Comparison of ENCODE assay signal across 3 cellular contexts in genomic region chr14:104928391-104929133, GRCh38.
TF ChIP-seq lines count a peak whose summit lies in the region.

No MANE protein-coding gene starts in this region.

TF ChIP-seq in liver, 16 proteins besides CTCF, POLR2A, EP300 and RAD21:
- TF ChIP-seq JUND (IDR thresholded peaks at IDR 0.05) (no peak), NR2F2 (IDR thresholded peaks at IDR 0.05) (no peak), RXRA (IDR thresholded peaks at IDR 0.05) (peak; percentile 63 to 69), HNF4G (IDR thresholded peaks at IDR 0.05) (no peak)
- TF ChIP-seq, protein P1, sequence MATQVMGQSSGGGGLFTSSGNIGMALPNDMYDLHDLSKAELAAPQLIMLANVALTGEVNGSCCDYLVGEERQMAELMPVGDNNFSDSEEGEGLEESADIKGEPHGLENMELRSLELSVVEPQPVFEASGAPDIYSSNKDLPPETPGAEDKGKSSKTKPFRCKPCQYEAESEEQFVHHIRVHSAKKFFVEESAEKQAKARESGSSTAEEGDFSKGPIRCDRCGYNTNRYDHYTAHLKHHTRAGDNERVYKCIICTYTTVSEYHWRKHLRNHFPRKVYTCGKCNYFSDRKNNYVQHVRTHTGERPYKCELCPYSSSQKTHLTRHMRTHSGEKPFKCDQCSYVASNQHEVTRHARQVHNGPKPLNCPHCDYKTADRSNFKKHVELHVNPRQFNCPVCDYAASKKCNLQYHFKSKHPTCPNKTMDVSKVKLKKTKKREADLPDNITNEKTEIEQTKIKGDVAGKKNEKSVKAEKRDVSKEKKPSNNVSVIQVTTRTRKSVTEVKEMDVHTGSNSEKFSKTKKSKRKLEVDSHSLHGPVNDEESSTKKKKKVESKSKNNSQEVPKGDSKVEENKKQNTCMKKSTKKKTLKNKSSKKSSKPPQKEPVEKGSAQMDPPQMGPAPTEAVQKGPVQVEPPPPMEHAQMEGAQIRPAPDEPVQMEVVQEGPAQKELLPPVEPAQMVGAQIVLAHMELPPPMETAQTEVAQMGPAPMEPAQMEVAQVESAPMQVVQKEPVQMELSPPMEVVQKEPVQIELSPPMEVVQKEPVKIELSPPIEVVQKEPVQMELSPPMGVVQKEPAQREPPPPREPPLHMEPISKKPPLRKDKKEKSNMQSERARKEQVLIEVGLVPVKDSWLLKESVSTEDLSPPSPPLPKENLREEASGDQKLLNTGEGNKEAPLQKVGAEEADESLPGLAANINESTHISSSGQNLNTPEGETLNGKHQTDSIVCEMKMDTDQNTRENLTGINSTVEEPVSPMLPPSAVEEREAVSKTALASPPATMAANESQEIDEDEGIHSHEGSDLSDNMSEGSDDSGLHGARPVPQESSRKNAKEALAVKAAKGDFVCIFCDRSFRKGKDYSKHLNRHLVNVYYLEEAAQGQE (IDR thresholded peaks at IDR 0.05): no peak

TF ChIP-seq in HepG2, 621 proteins besides CTCF, POLR2A, EP300 and RAD21:
- TF ChIP-seq PCBP1 (IDR thresholded peaks at IDR 0.05; ENCODE audit: borderline replicate concordance, low read depth, low read length) (no peak), ZNF329 (CRISPR knock-in tag; IDR thresholded peaks at IDR 0.05; ENCODE audit: low read depth) (no peak), NFRKB (IDR thresholded peaks at IDR 0.05) (no peak), MZF1 (CRISPR knock-in tag; IDR thresholded peaks at IDR 0.05; ENCODE audit: borderline replicate concordance) (no peak), FOXK2 (IDR thresholded peaks at IDR 0.05) (no peak), NPAS2 (CRISPR knock-in tag; IDR thresholded peaks at IDR 0.05; ENCODE audit: borderline replicate concordance) (no peak), ZNF720 (CRISPR knock-in tag; IDR thresholded peaks at IDR 0.05) (no peak), ZNF160 (CRISPR knock-in tag; IDR thresholded peaks at IDR 0.05) (no peak), KDM4B (CRISPR knock-in tag; IDR thresholded peaks at IDR 0.05) (no peak), AHR (CRISPR knock-in tag; IDR thresholded peaks at IDR 0.05) (no peak), MAX (IDR thresholded peaks at IDR 0.05) (no peak), GTF3A (CRISPR knock-in tag; conservative IDR thresholded peaks at IDR 0.05) (no peak), DNMT1 (CRISPR knock-in tag; IDR thresholded peaks at IDR 0.05) (no peak)
- TF ChIP-seq, protein P2, sequence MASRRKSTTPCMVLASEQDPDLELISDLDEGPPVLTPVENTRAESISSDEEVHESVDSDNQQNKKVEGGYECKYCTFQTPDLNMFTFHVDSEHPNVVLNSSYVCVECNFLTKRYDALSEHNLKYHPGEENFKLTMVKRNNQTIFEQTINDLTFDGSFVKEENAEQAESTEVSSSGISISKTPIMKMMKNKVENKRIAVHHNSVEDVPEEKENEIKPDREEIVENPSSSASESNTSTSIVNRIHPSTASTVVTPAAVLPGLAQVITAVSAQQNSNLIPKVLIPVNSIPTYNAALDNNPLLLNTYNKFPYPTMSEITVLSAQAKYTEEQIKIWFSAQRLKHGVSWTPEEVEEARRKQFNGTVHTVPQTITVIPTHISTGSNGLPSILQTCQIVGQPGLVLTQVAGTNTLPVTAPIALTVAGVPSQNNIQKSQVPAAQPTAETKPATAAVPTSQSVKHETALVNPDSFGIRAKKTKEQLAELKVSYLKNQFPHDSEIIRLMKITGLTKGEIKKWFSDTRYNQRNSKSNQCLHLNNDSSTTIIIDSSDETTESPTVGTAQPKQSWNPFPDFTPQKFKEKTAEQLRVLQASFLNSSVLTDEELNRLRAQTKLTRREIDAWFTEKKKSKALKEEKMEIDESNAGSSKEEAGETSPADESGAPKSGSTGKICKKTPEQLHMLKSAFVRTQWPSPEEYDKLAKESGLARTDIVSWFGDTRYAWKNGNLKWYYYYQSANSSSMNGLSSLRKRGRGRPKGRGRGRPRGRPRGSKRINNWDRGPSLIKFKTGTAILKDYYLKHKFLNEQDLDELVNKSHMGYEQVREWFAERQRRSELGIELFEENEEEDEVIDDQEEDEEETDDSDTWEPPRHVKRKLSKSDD (CRISPR knock-in tag; IDR thresholded peaks at IDR 0.05; ENCODE audit: low read depth): no peak
- TF ChIP-seq, protein P3, sequence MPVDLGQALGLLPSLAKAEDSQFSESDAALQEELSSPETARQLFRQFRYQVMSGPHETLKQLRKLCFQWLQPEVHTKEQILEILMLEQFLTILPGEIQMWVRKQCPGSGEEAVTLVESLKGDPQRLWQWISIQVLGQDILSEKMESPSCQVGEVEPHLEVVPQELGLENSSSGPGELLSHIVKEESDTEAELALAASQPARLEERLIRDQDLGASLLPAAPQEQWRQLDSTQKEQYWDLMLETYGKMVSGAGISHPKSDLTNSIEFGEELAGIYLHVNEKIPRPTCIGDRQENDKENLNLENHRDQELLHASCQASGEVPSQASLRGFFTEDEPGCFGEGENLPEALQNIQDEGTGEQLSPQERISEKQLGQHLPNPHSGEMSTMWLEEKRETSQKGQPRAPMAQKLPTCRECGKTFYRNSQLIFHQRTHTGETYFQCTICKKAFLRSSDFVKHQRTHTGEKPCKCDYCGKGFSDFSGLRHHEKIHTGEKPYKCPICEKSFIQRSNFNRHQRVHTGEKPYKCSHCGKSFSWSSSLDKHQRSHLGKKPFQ (CRISPR knock-in tag; IDR thresholded peaks at IDR 0.05; ENCODE audit: insufficient replicate concordance): no peak
- TF ChIP-seq, protein P4, sequence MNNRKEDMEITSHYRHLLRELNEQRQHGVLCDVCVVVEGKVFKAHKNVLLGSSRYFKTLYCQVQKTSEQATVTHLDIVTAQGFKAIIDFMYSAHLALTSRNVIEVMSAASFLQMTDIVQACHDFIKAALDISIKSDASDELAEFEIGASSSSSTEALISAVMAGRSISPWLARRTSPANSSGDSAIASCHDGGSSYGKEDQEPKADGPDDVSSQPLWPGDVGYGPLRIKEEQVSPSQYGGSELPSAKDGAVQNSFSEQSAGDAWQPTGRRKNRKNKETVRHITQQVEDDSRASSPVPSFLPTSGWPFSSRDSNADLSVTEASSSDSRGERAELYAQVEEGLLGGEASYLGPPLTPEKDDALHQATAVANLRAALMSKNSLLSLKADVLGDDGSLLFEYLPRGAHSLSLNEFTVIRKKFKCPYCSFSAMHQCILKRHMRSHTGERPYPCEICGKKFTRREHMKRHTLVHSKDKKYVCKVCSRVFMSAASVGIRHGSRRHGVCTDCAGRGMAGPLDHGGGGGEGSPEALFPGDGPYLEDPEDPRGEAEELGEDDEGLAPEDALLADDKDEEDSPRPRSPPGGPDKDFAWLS (CRISPR knock-in tag; IDR thresholded peaks at IDR 0.05; ENCODE audit: borderline replicate concordance): no peak

TF ChIP-seq in WTC11, 78 proteins besides CTCF, POLR2A, EP300 and RAD21:
- TF ChIP-seq GTF2I (CRISPR knock-in tag; conservative IDR thresholded peaks at IDR 0.05) (no peak), TEAD4 (CRISPR knock-in tag; IDR thresholded peaks at IDR 0.05) (no peak), ZNF396 (CRISPR knock-in tag; IDR thresholded peaks at IDR 0.05; ENCODE audit: borderline replicate concordance) (no peak), E2F4 (CRISPR knock-in tag; IDR thresholded peaks at IDR 0.05; ENCODE audit: borderline replicate concordance, low read depth) (no peak)
TF ChIP-seq in WTC11: peak in this region for 0.
